8 cellular contexts compared by ENCODE assay signal in the genomic region with DNA sequence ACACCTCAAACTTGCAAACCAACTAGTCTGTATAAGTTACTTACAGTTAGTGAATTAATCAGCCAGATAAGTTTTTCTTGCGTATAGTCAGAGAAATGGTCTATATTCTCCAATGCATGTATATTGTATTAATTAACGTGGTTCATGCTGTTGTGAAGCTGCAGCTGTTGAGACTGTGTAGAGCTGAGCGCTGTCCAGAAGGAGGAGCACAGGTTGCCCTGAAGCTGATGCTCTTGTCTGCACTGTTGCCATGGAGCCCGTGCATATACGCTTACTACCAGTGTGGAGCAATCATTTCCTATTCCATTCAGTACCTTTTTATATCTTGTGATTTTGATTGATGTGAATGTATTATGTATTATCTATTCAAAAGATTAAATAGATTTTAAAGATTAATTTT.
DNase-seq lines count a peak whose midpoint lies in the region; ATAC-seq and TF ChIP-seq lines count a peak whose summit lies in the region.

No MANE protein-coding gene starts in this region.

- no peak overlapping the region for H2AFZ ChIP-seq in OCI-LY3 (ENCODE audit: low read depth, low read length)

- no peak overlapping the region for H3K27ac Mint-ChIP-seq in CD4-positive, alpha-beta T cell
- H3K27ac Mint-ChIP-seq in activated naive CD4-positive, alpha-beta T cell treated with anti-CD3 and anti-CD28 coated beads, Interleukin-2, amount 10 ng/mL, durations not matched to agents 7 days and 5 days = no peak overlapping the region
- H3K27ac Mint-ChIP-seq in osteocyte (ENCODE audit: unreplicated experiment) = no peak overlapping the region

- H3K4me3 ChIP-seq in OCI-LY3 (ENCODE audit: low read length) = no peak overlapping the region

- no peaks in the 10 kb centered on the region for H3K36me3 Mint-ChIP-seq in CD4-positive, alpha-beta T cell (ENCODE audit: low read depth)
- peaks cover 4% of the 10 kb centered on the region for H3K36me3 Mint-ChIP-seq in activated naive CD4-positive, alpha-beta T cell treated with anti-CD3 and anti-CD28 coated beads, Interleukin-2, amount 10 ng/mL, durations not matched to agents 7 days and 5 days
- no peaks in the 10 kb centered on the region for H3K36me3 Mint-ChIP-seq in osteocyte (ENCODE audit: unreplicated experiment)

- H3K9me3 Mint-ChIP-seq in CD4-positive, alpha-beta T cell = no peaks in the 10 kb centered on the region
- H3K9me3 Mint-ChIP-seq in activated naive CD4-positive, alpha-beta T cell treated with anti-CD3 and anti-CD28 coated beads, Interleukin-2, amount 10 ng/mL, durations not matched to agents 7 days and 5 days = peaks cover 4% of the 10 kb centered on the region
- H3K9me3 Mint-ChIP-seq in osteocyte (ENCODE audit: unreplicated experiment) = no peaks in the 10 kb centered on the region

- ATAC-seq in CD4-positive, alpha-beta T cell (ENCODE audit: poor library complexity) = peak; percentile 100
- peak; percentile 80 for ATAC-seq in HG02759 (IDR thresholded peaks at IDR 0.05; ENCODE audit: unreplicated experiment)

- H3K36me3 ChIP-seq in OCI-LY3 (replicated peaks; ENCODE audit: low read depth, low read length) = no peaks in the 10 kb centered on the region

- H3K9me3 ChIP-seq in CD4-positive, alpha-beta T cell (ENCODE audit: control insufficient read depth, low read length) = no peaks in the 10 kb centered on the region
- no peaks in the 10 kb centered on the region for H3K9me3 ChIP-seq in OCI-LY3 (ENCODE audit: insufficient read depth, low read length)

- 0 out of 2 replicates have a peak, but pooled peaks cover 4% of the 10 kb centered on the region for H3K4me1 ChIP-seq in OCI-LY3 (ENCODE audit: low read length)

- POLR2A ChIA-PET in CD4-positive, alpha-beta T cell (lab: Charles Lee) = interaction anchor here (1.1 to 3.3 kb wide), 4 partner anchors 15 to 74 kb away, joined by 4 to 25 read pairs (median 5); a partner anchor contains a TSS

- CTCF ChIA-PET in CD4-positive, alpha-beta T cell (lab: Charles Lee) = interaction anchor here (0.5 to 2.1 kb wide), 10 partner anchors 10 to 472 kb away, joined by 3 to 17 read pairs (median 3); no protein-coding TSS in a partner anchor
- CTCF ChIA-PET in activated naive CD4-positive, alpha-beta T cell treated with anti-CD3 and anti-CD28 coated beads, Interleukin-2, amount 10 ng/mL, durations not matched to agents 7 days and 5 days (lab: Charles Lee) = interaction anchor here (0.6 to 4.9 kb wide), 10 partner anchors 9 to 336 kb away, joined by 3 to 49 read pairs (median 4); a partner anchor contains a TSS

- H3K27ac ChIP-seq in CD4-positive, alpha-beta T cell (ENCODE audit: low read depth, low read length) = no peak overlapping the region
- no peak overlapping the region for H3K27ac ChIP-seq in OCI-LY3 (ENCODE audit: low read length)

- TF ChIP-seq CTCF in CD4-positive, alpha-beta T cell (IDR thresholded peaks at IDR 0.05) = no peak
- TF ChIP-seq CTCF in OCI-LY3 (IDR thresholded peaks at IDR 0.05; ENCODE audit: low read depth, low read length) (peak; percentile 28; the same call in 1 of the 2 replicates), osteocyte (IDR thresholded peaks at IDR 0.05) (peak; percentile 18)

- H3K27me3 ChIP-seq in CD4-positive, alpha-beta T cell (ENCODE audit: control insufficient read depth, insufficient read depth, low read length) = peaks cover 8% of the 10 kb centered on the region
- peaks cover 68% of the 10 kb centered on the region for H3K27me3 ChIP-seq in OCI-LY3 (ENCODE audit: low read depth, low read length)

- H3K4me1 Mint-ChIP-seq in CD4-positive, alpha-beta T cell (ENCODE audit: low read depth) = peaks cover 8% of the 10 kb centered on the region
- H3K4me1 Mint-ChIP-seq in activated naive CD4-positive, alpha-beta T cell treated with anti-CD3 and anti-CD28 coated beads, Interleukin-2, amount 10 ng/mL, durations not matched to agents 7 days and 5 days = peaks cover 15% of the 10 kb centered on the region
- H3K4me1 Mint-ChIP-seq in osteocyte (ENCODE audit: unreplicated experiment) = no peaks in the 10 kb centered on the region

- no peaks in the 10 kb centered on the region for H3K79me2 ChIP-seq in OCI-LY3 (ENCODE audit: low read length)

- intact Hi-C loops in CD4-positive, alpha-beta T cell (cut with DNase I, micrococcal nuclease) = loop anchor here (1.0 to 5.0 kb wide), 5 partner anchors 14 to 91 kb away; no protein-coding TSS in a partner anchor

- peaks cover 12% of the 10 kb centered on the region for H3K27me3 Mint-ChIP-seq in CD4-positive, alpha-beta T cell
- H3K27me3 Mint-ChIP-seq in activated naive CD4-positive, alpha-beta T cell treated with anti-CD3 and anti-CD28 coated beads, Interleukin-2, amount 10 ng/mL, durations not matched to agents 7 days and 5 days = peaks cover 19% of the 10 kb centered on the region
- peaks cover 44% of the 10 kb centered on the region for H3K27me3 Mint-ChIP-seq in osteocyte (ENCODE audit: unreplicated experiment)

- peak; percentile 33 to 73 (median 50) for DNase-seq in CD4-positive, alpha-beta T cell
- DNase-seq in activated naive CD4-positive, alpha-beta T cell treated with anti-CD3 and anti-CD28 coated beads, Interleukin-2, amount 10 ng/mL, durations not matched to agents 7 days and 5 days = peak; percentile 78
- DNase-seq in osteocyte (ENCODE audit: extremely low spot score, unreplicated experiment) (no peak), NCI-H446 (lab: John Stamatoyannopoulos, UW) (no peak), islet precursor cell (no peak), RPMI8226 (no peak)

- H4K20me1 ChIP-seq in OCI-LY3 (ENCODE audit: insufficient read depth, low read length) = no peaks in the 10 kb centered on the region

- H3K9ac ChIP-seq in OCI-LY3 (ENCODE audit: low read length) = no peak overlapping the region

- H3K4me2 ChIP-seq in OCI-LY3 (ENCODE audit: low read length) = no peak overlapping the region

- no peak overlapping the region for H3K4me3 Mint-ChIP-seq in CD4-positive, alpha-beta T cell
- no peak overlapping the region for H3K4me3 Mint-ChIP-seq in activated naive CD4-positive, alpha-beta T cell treated with anti-CD3 and anti-CD28 coated beads, Interleukin-2, amount 10 ng/mL, durations not matched to agents 7 days and 5 days
- H3K4me3 Mint-ChIP-seq in osteocyte (ENCODE audit: unreplicated experiment) = no peak overlapping the region

Comparison
In these comparisons a context has a peak if more than half of its experiments do, and no peak if none do; other contexts are left out.
1. DNase-seq: peak in CD4-positive, alpha-beta T cell (10 of 10) and activated naive CD4-positive, alpha-beta T cell treated with anti-CD3 and anti-CD28 coated beads, Interleukin-2, amount 10 ng/mL, durations not matched to agents 7 days and 5 days (single experiment); none in osteocyte (single experiment), NCI-H446 (0 of 2), islet precursor cell (single experiment) and RPMI8226 (single experiment).